13 cellular contexts compared by ENCODE assay signal in genomic region chr13:110702591-110703526, GRCh38. TPM values are rescaled to one million over a fixed set of nuclear protein-coding genes. Genes with fewer than 3 reads are reported as not detected.
A peak's percentile ranks its signal among the peaks of the same experiment; 100 is the strongest.
DNase-seq lines count a peak whose midpoint lies in the region; ATAC-seq and TF ChIP-seq lines count a peak whose summit lies in the region.
"Had no signal": no experiment of that assay in that cellular context is flagged by ENCODE, and none has a peak within 500 bp of the region (broad histone marks: within the 10 kb centered on the region; RNA-seq: fewer than 3 reads in every experiment).

No MANE protein-coding gene starts in this region.

- peaks cover 9% of the 10 kb centered on the region for H3K36me3 ChIP-seq in cardiac muscle cell

- H3K27me3 Mint-ChIP-seq in WTC11 (ENCODE audit: low read depth) (no peaks in the 10 kb centered on the region; the same call in 1 of the 2 replicates), type B pancreatic cell (no peaks in the 10 kb centered on the region)
- H3K27me3 Mint-ChIP-seq: CD4-positive, alpha-beta T cell had no signal

- intact Hi-C loops in Right ventricle myocardium inferior (cut with DNase I), result no loop called here

- CTCF ChIA-PET in WTC11 (lab: Charles Lee), result interaction anchor here (1.2 to 1.5 kb wide), 2 partner anchors 20 to 21 kb away, joined by 3 read pairs; no protein-coding TSS in a partner anchor

- H3K4me3 Mint-ChIP-seq in WTC11 (no peak overlapping the region), type B pancreatic cell (peak overlapping the region; percentile 66)
- H3K4me3 Mint-ChIP-seq: CD4-positive, alpha-beta T cell had no signal

- ATAC-seq in Right ventricle myocardium inferior (no peak), WTC11 (no peak), left lobe of liver (no peak)

- no peaks in the 10 kb centered on the region for H3K27me3 ChIP-seq in cardiac muscle cell
- H3K27me3 ChIP-seq: ascending aorta had no signal

- peaks cover 24% of the 10 kb centered on the region for H3K4me1 Mint-ChIP-seq in WTC11
- peaks cover 30% of the 10 kb centered on the region for H3K4me1 Mint-ChIP-seq in type B pancreatic cell (ENCODE audit: unreplicated experiment)

- no peaks in the 10 kb centered on the region for H3K9me3 ChIP-seq in cardiac muscle cell (ENCODE audit: low read depth)
- H3K9me3 ChIP-seq: ascending aorta had no signal

- DNase-seq in cardiac muscle cell (ENCODE audit: low read depth in 1 of 2, low spot score in 1 of 2) (peak; percentile 15 to 18), Right ventricle myocardium inferior (ENCODE audit: missing footprints) (no peak), WTC11 (ENCODE audit: low spot score) (no peak), kidney tubule cell (ENCODE audit: low spot score) (peak; percentile 37), type B pancreatic cell (ENCODE audit: extremely low spot score, unreplicated experiment) (no peak), T-helper 1 cell (no peak), left lobe of liver (ENCODE audit: low spot score) (no peak)
- DNase-seq in stimulated activated CD4-positive, alpha-beta T cell treated with anti-CD3 and anti-CD28 coated beads, Interleukin-12 subunit alpha, Interleukin-12 subunit beta, amount 100 ng/mL, for 4 hours, result no peak
- DNase-seq: activated CD4-positive, alpha-beta T cell treated with anti-CD3 and anti-CD28 coated beads, Interleukin-2, amount 50 U/mL, for 1 hour; CD4-positive, alpha-beta T cell; kidney glomerular epithelial cell; NCI-H2107 had no signal

- no peaks in the 10 kb centered on the region for H3K9me3 Mint-ChIP-seq in WTC11
- H3K9me3 Mint-ChIP-seq in type B pancreatic cell, result no peaks in the 10 kb centered on the region
- H3K9me3 Mint-ChIP-seq: CD4-positive, alpha-beta T cell had no signal

- H3K27ac Mint-ChIP-seq in WTC11 (peak overlapping the region; percentile 59; the same call in 1 of the 2 replicates), type B pancreatic cell (peak overlapping the region; percentile 50)

- POLR2A ChIA-PET in WTC11 (lab: Charles Lee), result interaction anchor here (2.3 kb wide), 1 partner anchor 12 kb away, joined by 6 read pairs; no protein-coding TSS in a partner anchor

- peaks cover 8% of the 10 kb centered on the region for H3K4me1 ChIP-seq in cardiac muscle cell (ENCODE audit: low read depth)

- no peak overlapping the region for H3K4me3 ChIP-seq in cardiac muscle cell
- H3K4me3 ChIP-seq: ascending aorta had no signal

- H3K36me3 Mint-ChIP-seq in WTC11, result peaks cover 39% of the 10 kb centered on the region
- peaks cover 25% of the 10 kb centered on the region for H3K36me3 Mint-ChIP-seq in type B pancreatic cell

- peak overlapping the region; percentile 20 for H3K27ac ChIP-seq in cardiac muscle cell
- H3K27ac ChIP-seq: ascending aorta had no signal

- TF ChIP-seq CTCF in cardiac muscle cell (IDR thresholded peaks at IDR 0.05; ENCODE audit: low read depth, low read length), result no peak
- TF ChIP-seq CTCF in WTC11 (IDR thresholded peaks at IDR 0.05), result no peak
- TF ChIP-seq CTCF in type B pancreatic cell (conservative IDR thresholded peaks at IDR 0.05), result no peak

TF ChIP-seq in WTC11, 78 proteins besides CTCF, POLR2A, EP300 and RAD21 (continues in another document):
- TF ChIP-seq HMGXB4 (CRISPR knock-in tag; IDR thresholded peaks at IDR 0.05) (no peak), ZNF232 (CRISPR knock-in tag; IDR thresholded peaks at IDR 0.05) (no peak), ZNF532 (CRISPR knock-in tag; IDR thresholded peaks at IDR 0.05; ENCODE audit: borderline replicate concordance) (no peak), E2F5 (CRISPR knock-in tag; IDR thresholded peaks at IDR 0.05) (no peak), AR (CRISPR knock-in tag; IDR thresholded peaks at IDR 0.05) (no peak), FOXK1 (CRISPR knock-in tag; IDR thresholded peaks at IDR 0.05) (no peak), ATF1 (CRISPR knock-in tag; IDR thresholded peaks at IDR 0.05) (no peak), ZNF219 (CRISPR knock-in tag; IDR thresholded peaks at IDR 0.05; ENCODE audit: borderline replicate concordance) (no peak), ZNF138 (CRISPR knock-in tag; conservative IDR thresholded peaks at IDR 0.05) (no peak)

RNA-seq across cellular contexts. Expression of gene CARS2, which starts 3.1 kb away (rescaled TPM):
- total RNA-seq in cardiac muscle cell (58.2 and 93.5 TPM in 2 replicates), Right ventricle myocardium inferior (52.1 TPM), WTC11 (2021) (39.9 to 50.9 TPM (median 50.0 TPM) in 3 replicates), type B pancreatic cell (ENCODE audit: low replicate concordance) (62.0 and 73.4 TPM in 2 replicates), left lobe of liver (33.9 TPM)
- polyA plus RNA-seq in cardiac muscle cell, result 61.7 and 94.6 TPM in 2 replicates

RNA-seq across cellular contexts. Expression of gene ING1, which starts 10.6 kb away (rescaled TPM):
- 24.2 and 28.6 TPM in 2 replicates for total RNA-seq in cardiac muscle cell
- polyA plus RNA-seq in cardiac muscle cell, result 16.5 and 22.2 TPM in 2 replicates
- total RNA-seq in Right ventricle myocardium inferior, result 7.8 TPM
- 26.2 to 27.5 TPM (median 26.9 TPM) in 3 replicates for total RNA-seq in WTC11 (2021)
- 17.8 and 18.0 TPM in 2 replicates for total RNA-seq in type B pancreatic cell (ENCODE audit: low replicate concordance)
- total RNA-seq in left lobe of liver, result 15.2 TPM

Comparison
In these comparisons a context has a peak if more than half of its experiments do, and no peak if none do; other contexts are left out.
1. DNase-seq: peak in cardiac muscle cell (2 of 2) and kidney tubule cell (single experiment); none in Right ventricle myocardium inferior (single experiment), WTC11 (single experiment), type B pancreatic cell (single experiment), T-helper 1 cell (0 of 5), left lobe of liver (single experiment) and stimulated activated CD4-positive, alpha-beta T cell treated with anti-CD3 and anti-CD28 coated beads, Interleukin-12 subunit alpha, Interleukin-12 subunit beta, amount 100 ng/mL, for 4 hours (single experiment).